ENCODE assay signal across 29 cellular contexts in the genomic region with DNA sequence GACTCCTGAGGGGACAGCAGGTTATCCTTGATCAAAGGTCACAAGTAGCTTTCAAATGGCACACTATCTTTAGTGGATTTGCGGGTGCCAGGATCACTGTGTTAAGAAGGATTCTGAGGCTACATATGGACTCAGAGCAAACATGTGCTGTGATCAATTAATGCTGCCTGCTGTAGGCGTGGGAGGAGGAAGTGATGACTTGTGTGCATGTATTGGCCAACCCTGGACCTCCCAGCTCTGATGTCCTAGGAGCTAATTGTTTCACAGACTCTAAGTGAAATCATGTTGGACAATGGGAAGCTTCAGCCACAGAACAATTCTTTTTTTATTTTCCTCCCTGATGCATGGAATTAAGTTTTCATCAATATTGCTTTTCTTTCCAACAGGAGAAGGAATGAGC. TPM values are rescaled to one million over a fixed set of nuclear protein-coding genes. Genes with fewer than 3 reads are reported as not detected.
DNase-seq lines count a peak whose midpoint lies in the region; ATAC-seq and TF ChIP-seq lines count a peak whose summit lies in the region.
"Had no signal": no experiment of that assay in that cellular context is flagged by ENCODE, and none has a peak within 500 bp of the region (broad histone marks: within the 10 kb centered on the region; RNA-seq: fewer than 3 reads in every experiment).

No MANE protein-coding gene starts in this region.

- TF ChIP-seq CTCF in VCaP (conservative IDR thresholded peaks at IDR 0.05), result no peak
- TF ChIP-seq CTCF in CD8-positive, alpha-beta T cell (IDR thresholded peaks at IDR 0.05), result no peak

- no peak overlapping the region for H3K4me3 ChIP-seq in CD8-positive, alpha-beta T cell (ENCODE audit: low read depth, low read length)
- H3K4me3 ChIP-seq: esophagus muscularis mucosa, ovary, Peyer's patch had no signal

- no peaks in the 10 kb centered on the region for H3K27me3 ChIP-seq in CD8-positive, alpha-beta T cell (ENCODE audit: insufficient read depth, low read length)
- H3K27me3 ChIP-seq: esophagus muscularis mucosa, ovary, Peyer's patch had no signal

- CTCF ChIA-PET in CD8-positive, alpha-beta T cell (lab: Charles Lee), result interaction anchor here (1.7 kb wide), 1 partner anchor 796 kb away, joined by 7 read pairs; no protein-coding TSS in a partner anchor

- no peaks in the 10 kb centered on the region for H3K4me1 ChIP-seq in CD8-positive, alpha-beta T cell (ENCODE audit: insufficient read depth, low read length)
- H3K4me1 ChIP-seq: Peyer's patch had no signal

- DNase-seq in SKM-1 treated with dmso at 0.1 percent for 144 hours (lab: John Stamatoyannopoulos, UW; ENCODE audit: unreplicated experiment) (peak; percentile 18), SKM-1 (lab: John Stamatoyannopoulos, UW; ENCODE audit: unreplicated experiment) (no peak), fibroblast of gingiva (ENCODE audit: low read depth) (peak; percentile 47), anterior cingulate cortex (lab: John Stamatoyannopoulos, UW) (no peak)
- DNase-seq in CD8-positive, alpha-beta T cell, result no peak
- DNase-seq in stimulated activated naive CD8-positive, alpha-beta T cell treated with anti-CD3 and anti-CD28 coated beads, Interleukin-15, amount 100 ng/mL, for 72 hours, result no peak
- DNase-seq: activated CD4-positive, alpha-beta T cell treated with anti-CD3 and anti-CD28 coated beads, Interleukin-2, amount 10 ng/mL, durations not matched to agents 7 days and 5 days; activated gamma-delta T cell; activated naive CD8-positive, alpha-beta T cell treated with anti-CD3 and anti-CD28 coated beads, Interleukin-2, amount 10 ng/mL, durations not matched to agents 7 days and 5 days; activated T-cell treated with anti-CD3 and anti-CD28 coated beads, Interleukin-2, amount 50 U/mL, for 4 hours; CD4-positive, alpha-beta T cell; hypothalamus; immature natural killer cell; KBM-7; NCI-H1436 treated with DMSO at 0.1 percent for 48 hours; NCI-H2081 treated with DMSO at 0.1 percent for 48 hours; NCI-H345; NCI-H69; nephron progenitor cell; ovary; Peyer's patch; SHP77; substantia nigra; T-helper 9 cell had no signal

- H3K4me1 Mint-ChIP-seq in CD8-positive, alpha-beta T cell (ENCODE audit: low read depth), result no peaks in the 10 kb centered on the region
- H3K4me1 Mint-ChIP-seq in stimulated activated naive CD8-positive, alpha-beta T cell treated with anti-CD3 and anti-CD28 coated beads, Interleukin-15, amount 100 ng/mL, for 72 hours, result peaks cover 5% of the 10 kb centered on the region
- H3K4me1 Mint-ChIP-seq: immature natural killer cell; nephron progenitor cell; stimulated activated memory B cell treated with anti-CD40 and anti-IgM and Interleukin-4, amounts not matched to agents 10 μg/mL and 1 μg/mL and 100 μg/mL, for 72 hours had no signal

- H3K9me3 Mint-ChIP-seq in CD8-positive, alpha-beta T cell, result no peaks in the 10 kb centered on the region
- H3K9me3 Mint-ChIP-seq in stimulated activated naive CD8-positive, alpha-beta T cell treated with anti-CD3 and anti-CD28 coated beads, Interleukin-15, amount 100 ng/mL, for 72 hours, result no peaks in the 10 kb centered on the region
- H3K9me3 Mint-ChIP-seq: activated CD4-positive, alpha-beta T cell treated with anti-CD3 and anti-CD28 coated beads, Interleukin-2, amount 10 ng/mL, durations not matched to agents 7 days and 5 days; activated naive CD8-positive, alpha-beta T cell treated with anti-CD3 and anti-CD28 coated beads, Interleukin-2, amount 10 ng/mL, durations not matched to agents 7 days and 5 days; activated T-cell treated with anti-CD3 and anti-CD28 coated beads, Interleukin-2, amount 50 U/mL, for 4 hours; CD4-positive, alpha-beta T cell; immature natural killer cell; nephron progenitor cell; stimulated activated memory B cell treated with anti-CD40 and anti-IgM and Interleukin-4, amounts not matched to agents 10 μg/mL and 1 μg/mL and 100 μg/mL, for 72 hours; type B pancreatic cell had no signal

- no peak overlapping the region for H3K4me3 Mint-ChIP-seq in CD8-positive, alpha-beta T cell
- H3K4me3 Mint-ChIP-seq in stimulated activated naive CD8-positive, alpha-beta T cell treated with anti-CD3 and anti-CD28 coated beads, Interleukin-15, amount 100 ng/mL, for 72 hours, result no peak overlapping the region
- H3K4me3 Mint-ChIP-seq: activated CD4-positive, alpha-beta T cell treated with anti-CD3 and anti-CD28 coated beads, Interleukin-2, amount 10 ng/mL, durations not matched to agents 7 days and 5 days; activated naive CD8-positive, alpha-beta T cell treated with anti-CD3 and anti-CD28 coated beads, Interleukin-2, amount 10 ng/mL, durations not matched to agents 7 days and 5 days; activated T-cell treated with anti-CD3 and anti-CD28 coated beads, Interleukin-2, amount 50 U/mL, for 4 hours; CD4-positive, alpha-beta T cell; immature natural killer cell; nephron progenitor cell; stimulated activated memory B cell treated with anti-CD40 and anti-IgM and Interleukin-4, amounts not matched to agents 10 μg/mL and 1 μg/mL and 100 μg/mL, for 72 hours; type B pancreatic cell had no signal

- H3K36me3 ChIP-seq in CD8-positive, alpha-beta T cell (ENCODE audit: insufficient read depth, low read length), result no peaks in the 10 kb centered on the region
- H3K36me3 ChIP-seq: ovary had no signal

- peaks cover 28% of the 10 kb centered on the region for H3K36me3 Mint-ChIP-seq in CD8-positive, alpha-beta T cell

- ATAC-seq in CD8-positive, alpha-beta T cell, result no peak
- ATAC-seq in HG02938 (IDR thresholded peaks at IDR 0.05; ENCODE audit: unreplicated experiment), result no peak
- no peak for ATAC-seq in stimulated activated naive CD8-positive, alpha-beta T cell treated with anti-CD3 and anti-CD28 coated beads, Interleukin-15, amount 100 ng/mL, for 72 hours
- ATAC-seq: activated T-cell treated with anti-CD3 and anti-CD28 coated beads, Interleukin-2, amount 50 U/mL, for 4 hours; stimulated activated memory B cell treated with anti-CD40 and anti-IgM and Interleukin-4, amounts not matched to agents 10 μg/mL and 1 μg/mL and 100 μg/mL, for 72 hours had no signal

- intact Hi-C loops in CD8-positive, alpha-beta T cell (cut with DNase I, micrococcal nuclease), result no loop called here

- no peaks in the 10 kb centered on the region for H3K9me3 ChIP-seq in CD8-positive, alpha-beta T cell (ENCODE audit: low read length)
- H3K9me3 ChIP-seq: esophagus muscularis mucosa, ovary, Peyer's patch had no signal

- H3K27ac ChIP-seq in VCaP, result peak overlapping the region; percentile 69
- H3K27ac ChIP-seq in CD8-positive, alpha-beta T cell (ENCODE audit: low read depth, low read length), result no peak overlapping the region
- H3K27ac ChIP-seq: esophagus muscularis mucosa, ovary, Peyer's patch had no signal

- no peaks in the 10 kb centered on the region for H3K27me3 Mint-ChIP-seq in CD8-positive, alpha-beta T cell (ENCODE audit: low read depth)
- no peaks in the 10 kb centered on the region for H3K27me3 Mint-ChIP-seq in stimulated activated naive CD8-positive, alpha-beta T cell treated with anti-CD3 and anti-CD28 coated beads, Interleukin-15, amount 100 ng/mL, for 72 hours
- H3K27me3 Mint-ChIP-seq: activated CD4-positive, alpha-beta T cell treated with anti-CD3 and anti-CD28 coated beads, Interleukin-2, amount 10 ng/mL, durations not matched to agents 7 days and 5 days; activated naive CD8-positive, alpha-beta T cell treated with anti-CD3 and anti-CD28 coated beads, Interleukin-2, amount 10 ng/mL, durations not matched to agents 7 days and 5 days; CD4-positive, alpha-beta T cell; stimulated activated memory B cell treated with anti-CD40 and anti-IgM and Interleukin-4, amounts not matched to agents 10 μg/mL and 1 μg/mL and 100 μg/mL, for 72 hours; type B pancreatic cell had no signal

- POLR2A ChIA-PET in CD8-positive, alpha-beta T cell (lab: Charles Lee), result no interaction called here

- no peak overlapping the region for H3K27ac Mint-ChIP-seq in CD8-positive, alpha-beta T cell
- no peak overlapping the region for H3K27ac Mint-ChIP-seq in stimulated activated naive CD8-positive, alpha-beta T cell treated with anti-CD3 and anti-CD28 coated beads, Interleukin-15, amount 100 ng/mL, for 72 hours
- H3K27ac Mint-ChIP-seq: activated CD4-positive, alpha-beta T cell treated with anti-CD3 and anti-CD28 coated beads, Interleukin-2, amount 10 ng/mL, durations not matched to agents 7 days and 5 days; activated naive CD8-positive, alpha-beta T cell treated with anti-CD3 and anti-CD28 coated beads, Interleukin-2, amount 10 ng/mL, durations not matched to agents 7 days and 5 days; CD4-positive, alpha-beta T cell; immature natural killer cell; nephron progenitor cell; stimulated activated memory B cell treated with anti-CD40 and anti-IgM and Interleukin-4, amounts not matched to agents 10 μg/mL and 1 μg/mL and 100 μg/mL, for 72 hours; type B pancreatic cell had no signal

RNA-seq across cellular contexts. Expression of a gene that starts 24.4 kb away (rescaled TPM):
- 1 to 10 TPM; 1.9 to 2.2 TPM for total RNA-seq in CD8-positive, alpha-beta T cell

Comparison
In these comparisons a context has a peak if more than half of its experiments do, and no peak if none do; other contexts are left out.
1. DNase-seq: peak in SKM-1 treated with dmso at 0.1 percent for 144 hours (single experiment) and fibroblast of gingiva (single experiment); none in SKM-1 (single experiment), CD8-positive, alpha-beta T cell (0 of 7), anterior cingulate cortex (0 of 58) and stimulated activated naive CD8-positive, alpha-beta T cell treated with anti-CD3 and anti-CD28 coated beads, Interleukin-15, amount 100 ng/mL, for 72 hours (0 of 2).